8 cellular contexts compared by ENCODE assay signal in the genomic region with DNA sequence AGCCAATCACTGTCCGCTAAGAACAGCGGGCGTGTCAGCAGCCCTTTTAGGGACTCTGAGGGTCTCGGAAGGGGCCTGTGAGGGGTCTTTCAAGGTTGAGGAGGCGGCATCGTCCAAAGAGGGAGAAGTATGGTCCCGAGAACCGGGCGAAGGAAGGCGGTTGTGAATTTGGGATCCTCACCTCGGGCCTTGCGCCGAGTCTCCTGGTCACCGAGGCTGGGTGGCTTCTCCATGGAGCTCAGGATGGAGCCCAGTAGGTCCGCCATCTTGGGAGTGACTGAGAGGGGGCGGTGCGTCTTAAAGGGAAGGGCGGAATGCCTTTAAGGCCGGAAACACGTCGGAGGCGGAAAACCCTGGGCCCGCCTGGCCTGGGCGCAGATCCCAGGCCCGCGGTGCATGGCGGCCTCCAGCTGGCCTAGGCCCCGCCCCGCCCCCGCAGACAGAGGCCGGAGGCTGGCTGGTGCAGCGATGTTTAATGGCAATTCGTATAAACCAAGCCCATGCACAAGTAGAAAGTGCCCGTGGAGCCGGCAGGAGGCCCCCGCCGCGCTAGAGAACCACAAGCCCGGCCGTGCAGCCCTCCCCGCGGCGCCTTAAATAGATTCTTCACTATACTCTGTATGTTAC. TPM values are rescaled to one million over a fixed set of nuclear protein-coding genes. Genes with fewer than 3 reads are reported as not detected.
DNase-seq lines count a peak whose midpoint lies in the region; ATAC-seq and TF ChIP-seq lines count a peak whose summit lies in the region.

Gene SPAG7, minus strand, starts transcription at position 279 of the 627 bp plus-strand sequence. Its CDS starts 13 bp downstream, at position 266.

- peak within 1 kb of the TSS; percentile 71 to 74 for H3K9ac ChIP-seq in duodenal mucosa (ENCODE audit: low read depth in 1 of 2, low read length in 2 of 2)

- POLR2A ChIA-PET in CD4-positive, alpha-beta T cell (lab: Charles Lee) = interaction anchor here (0.6 to 9.8 kb wide), 30 partner anchors 8 to 1123 kb away, joined by 3 to 350 read pairs (median 5); partner anchors contain the start of genes ARRB2, C17orf107, CAMTA2 and CHRNE
- POLR2A ChIA-PET in activated CD4-positive, alpha-beta memory T cell treated with anti-CD3 and anti-CD28 coated beads, Interleukin-2, amount 10 ng/mL, durations not matched to agents 7 days and 5 days (lab: Charles Lee) = interaction anchor here (0.8 to 15.5 kb wide), 16 partner anchors 13 to 824 kb away, joined by 3 to 711 read pairs (median 4); partner anchors contain the start of genes CAMTA2, CHRNE, ENO3 and INCA1

- no peaks in the 10 kb centered on the region for H3K27me3 ChIP-seq in CD4-positive, alpha-beta T cell (ENCODE audit: control insufficient read depth, insufficient read depth, low read length)
- H3K27me3 ChIP-seq in duodenal mucosa (ENCODE audit: control insufficient read depth in 1 of 2, insufficient read depth in 2 of 2, low read length in 2 of 2) (no peaks in the 10 kb centered on the region), lower lobe of right lung (ENCODE audit: low read depth) (no peaks in the 10 kb centered on the region)

- no peaks in the 10 kb centered on the region for H3K9me3 Mint-ChIP-seq in CD4-positive, alpha-beta T cell
- H3K9me3 Mint-ChIP-seq in activated CD4-positive, alpha-beta memory T cell treated with anti-CD3 and anti-CD28 coated beads, Interleukin-2, amount 10 ng/mL, durations not matched to agents 7 days and 5 days = no peaks in the 10 kb centered on the region

- H3K4me1 ChIP-seq in duodenal mucosa (ENCODE audit: control insufficient read depth in 1 of 2, insufficient read depth in 2 of 2, low read length in 2 of 2) (peaks cover 11 to 25% of the 10 kb centered on the region in 2 donors), lower lobe of right lung (peaks cover 39% of the 10 kb centered on the region)

- peak within 1 kb of the TSS; percentile 69 for H3K27ac Mint-ChIP-seq in CD4-positive, alpha-beta T cell
- H3K27ac Mint-ChIP-seq in activated CD4-positive, alpha-beta memory T cell treated with anti-CD3 and anti-CD28 coated beads, Interleukin-2, amount 10 ng/mL, durations not matched to agents 7 days and 5 days = no peak within 1 kb of the TSS

- H3K4me1 Mint-ChIP-seq in CD4-positive, alpha-beta T cell (ENCODE audit: low read depth) = peaks cover 13% of the 10 kb centered on the region
- peaks cover 25% of the 10 kb centered on the region for H3K4me1 Mint-ChIP-seq in activated CD4-positive, alpha-beta memory T cell treated with anti-CD3 and anti-CD28 coated beads, Interleukin-2, amount 10 ng/mL, durations not matched to agents 7 days and 5 days

- H3K36me3 ChIP-seq in duodenal mucosa (ENCODE audit: control insufficient read depth in 1 of 2, insufficient read depth in 2 of 2, low read length in 2 of 2) (peaks cover 5 to 29% of the 10 kb centered on the region in 2 donors), lower lobe of right lung (peaks cover 35% of the 10 kb centered on the region)

- H3K9me3 ChIP-seq in CD4-positive, alpha-beta T cell (ENCODE audit: control insufficient read depth, low read length) = no peaks in the 10 kb centered on the region
- H3K9me3 ChIP-seq in duodenal mucosa (ENCODE audit: control insufficient read depth in 1 of 2, low read length in 2 of 2) (no peaks in the 10 kb centered on the region), lower lobe of right lung (no peaks in the 10 kb centered on the region)

- H3K4me3 Mint-ChIP-seq in CD4-positive, alpha-beta T cell = no peak within 1 kb of the TSS
- no peak within 1 kb of the TSS for H3K4me3 Mint-ChIP-seq in activated CD4-positive, alpha-beta memory T cell treated with anti-CD3 and anti-CD28 coated beads, Interleukin-2, amount 10 ng/mL, durations not matched to agents 7 days and 5 days

- no peaks in the 10 kb centered on the region for H3K27me3 Mint-ChIP-seq in CD4-positive, alpha-beta T cell
- no peaks in the 10 kb centered on the region for H3K27me3 Mint-ChIP-seq in activated CD4-positive, alpha-beta memory T cell treated with anti-CD3 and anti-CD28 coated beads, Interleukin-2, amount 10 ng/mL, durations not matched to agents 7 days and 5 days

- intact Hi-C loops in CD4-positive, alpha-beta T cell (cut with DNase I, micrococcal nuclease) = loop anchor here (1.0 to 10.0 kb wide), 9 partner anchors 18 to 603 kb away; partner anchors contain the start of genes RNF167 (in 2 of the 2), SLC25A11 (in 2 of the 2), CAMTA2 (in 1 of the 2) and CHRNE (in 1 of the 2)
- intact Hi-C loops in lower lobe of right lung (cut with DNase I) = no loop called here

- peak within 1 kb of the TSS; percentile 87 for H3K27ac ChIP-seq in CD4-positive, alpha-beta T cell (ENCODE audit: low read depth, low read length)
- H3K27ac ChIP-seq in duodenal mucosa (ENCODE audit: low read depth, low read length) = peak within 1 kb of the TSS; percentile 87
- peak within 1 kb of the TSS; percentile 93 for H3K27ac ChIP-seq in lower lobe of right lung

- ATAC-seq in CD4-positive, alpha-beta T cell (ENCODE audit: poor library complexity) = peak; percentile 71
- ATAC-seq in GM19452 (IDR thresholded peaks at IDR 0.05; ENCODE audit: unreplicated experiment) (peak; percentile 56), HG03575 (IDR thresholded peaks at IDR 0.05; ENCODE audit: extremely low read depth, insufficient number of reproducible peaks, low FRiP score, unreplicated experiment) (peak; percentile 30), lower lobe of right lung (peak; percentile 88 to 94)

- TF ChIP-seq CTCF in CD4-positive, alpha-beta T cell (IDR thresholded peaks at IDR 0.05) = peak; percentile 15
- no peak for TF ChIP-seq CTCF in lower lobe of right lung (IDR thresholded peaks at IDR 0.05)

- peak; percentile 88 to 94 (median 92) for DNase-seq in CD4-positive, alpha-beta T cell
- DNase-seq in NCI-H82 (lab: John Stamatoyannopoulos, UW) = peak; percentile 99
- DNase-seq in activated CD4-positive, alpha-beta memory T cell treated with anti-CD3 and anti-CD28 coated beads, Interleukin-2, amount 10 ng/mL, durations not matched to agents 7 days and 5 days = peak; percentile 95
- peak; percentile 96 for DNase-seq in lower lobe of right lung
- peak; percentile 86 to 92 (median 89) for DNase-seq in stimulated activated CD4-positive, alpha-beta T cell treated with anti-CD3 and anti-CD28 coated beads, TNF-alpha, amount 100 ng/mL, for 1 hour (ENCODE audit: low read depth in 3 of 3, low spot score in 1 of 3)

- H3K4me3 ChIP-seq in duodenal mucosa (ENCODE audit: low read depth in 1 of 2, low read length in 2 of 2) (peak within 1 kb of the TSS; percentile 74 to 83), lower lobe of right lung (peak within 1 kb of the TSS; percentile 94)

- CTCF ChIA-PET in CD4-positive, alpha-beta T cell (lab: Charles Lee) = interaction anchor here (0.8 to 3.3 kb wide), 11 partner anchors 14 to 224 kb away, joined by 3 to 21 read pairs (median 4); partner anchors contain the start of genes C17orf107, CAMTA2, CHRNE and PFN1
- CTCF ChIA-PET in activated CD4-positive, alpha-beta memory T cell treated with anti-CD3 and anti-CD28 coated beads, Interleukin-2, amount 10 ng/mL, durations not matched to agents 7 days and 5 days (lab: Charles Lee) = interaction anchor here (0.6 to 2.4 kb wide), 20 partner anchors 8 to 472 kb away, joined by 3 to 22 read pairs (median 5); partner anchors contain the start of genes C1QBP, CAMTA2, CHRNE and ENO3

- H3K36me3 Mint-ChIP-seq in CD4-positive, alpha-beta T cell (ENCODE audit: low read depth) = peaks cover 31% of the 10 kb centered on the region
- H3K36me3 Mint-ChIP-seq in activated CD4-positive, alpha-beta memory T cell treated with anti-CD3 and anti-CD28 coated beads, Interleukin-2, amount 10 ng/mL, durations not matched to agents 7 days and 5 days (ENCODE audit: low read depth) = peaks cover 32% of the 10 kb centered on the region

RNA-seq across cellular contexts. Expression of gene SPAG7, which starts in this region (rescaled TPM):
- total RNA-seq in CD4-positive, alpha-beta T cell = 10 to 100 TPM; 30.2 to 30.9 TPM
- 10 to 100 TPM; 53.0 to 58.2 TPM for total RNA-seq in activated CD4-positive, alpha-beta memory T cell treated with anti-CD3 and anti-CD28 coated beads, Interleukin-2, amount 10 ng/mL, durations not matched to agents 7 days and 5 days
- total RNA-seq in lower lobe of right lung = 56.3 TPM

Comparison
In these comparisons a context has a peak if more than half of its experiments do, and no peak if none do; other contexts are left out.
1. Peak in every context shown above with its lines: DNase-seq, ATAC-seq, H3K4me3 ChIP-seq and H3K27ac ChIP-seq.
2. ATAC-seq: peak in every context shown above with its lines; median percentile 91 in lower lobe of right lung; 71 in CD4-positive, alpha-beta T cell; 56 in GM19452; 30 in HG03575.